ENCODE assay signal across 2 cellular contexts in genomic region chr7:148585399-148585798, GRCh38.
A peak's percentile ranks its signal among the peaks of the same experiment; 100 is the strongest.
TF ChIP-seq lines count a peak whose summit lies in the region.

No MANE protein-coding gene starts in this region.

TF ChIP-seq in Ishikawa, 13 proteins besides CTCF, POLR2A, EP300 and RAD21:
- no peak for TF ChIP-seq CREB1 (IDR thresholded peaks at IDR 0.05; ENCODE audit: low read depth)
- peak; percentile 56; the same call in 1 of the 2 replicates for TF ChIP-seq USF1 (IDR thresholded peaks at IDR 0.05)

TF ChIP-seq in H1, 55 proteins besides CTCF, POLR2A, EP300 and RAD21:
- no peak for TF ChIP-seq KDM4A (IDR thresholded peaks at IDR 0.05; ENCODE audit: low read depth, low read length, severe bottlenecking)
